20 cellular contexts compared by ENCODE assay signal in genomic region chr22:32583921-32584335, GRCh38.
DNase-seq lines count a peak whose midpoint lies in the region; ATAC-seq, FAIRE-seq and TF ChIP-seq lines count a peak whose summit lies in the region.
"Had no signal": no experiment of that assay in that cellular context is flagged by ENCODE, and none has a peak within 500 bp of the region (broad histone marks: within the 10 kb centered on the region; RNA-seq: fewer than 3 reads in every experiment).

No MANE protein-coding gene starts in this region.

- peak; percentile 58 for FAIRE-seq in bronchial epithelial cell (lab: Jason Lieb, UNC)
- FAIRE-seq: A204.1, GM12892 had no signal

- no peak for TF ChIP-seq POLR2A in right lobe of liver (IDR thresholded peaks at IDR 0.05)

- H2AK5ac ChIP-seq in trophoblast cell (ENCODE audit: low read length), result no peak overlapping the region

- H2AFZ ChIP-seq in trophoblast cell (ENCODE audit: insufficient read depth, low read length, poor library complexity), result no peak overlapping the region

- H3K36me3 ChIP-seq in bronchial epithelial cell (ENCODE audit: control insufficient read depth, insufficient read depth, low read length) (no peaks in the 10 kb centered on the region), right lobe of liver (no peaks in the 10 kb centered on the region), upper lobe of right lung (no peaks in the 10 kb centered on the region), trophoblast cell (ENCODE audit: control insufficient read depth in 1 of 2, insufficient read depth in 2 of 2, low read length in 2 of 2) (no peaks in the 10 kb centered on the region)
- H3K36me3 ChIP-seq: thoracic aorta had no signal

- no peak overlapping the region for H4K8ac ChIP-seq in trophoblast cell (ENCODE audit: low read depth, low read length)

- no peak overlapping the region for H3K4me3 ChIP-seq in bronchial epithelial cell (ENCODE audit: low read depth, low read length)
- no peak overlapping the region for H3K4me3 ChIP-seq in right lobe of liver
- no peak overlapping the region for H3K4me3 ChIP-seq in upper lobe of right lung
- no peak overlapping the region for H3K4me3 ChIP-seq in trophoblast cell (ENCODE audit: low read depth, low read length)
- H3K4me3 ChIP-seq: thoracic aorta had no signal

- no peak for DNase-seq in Right ventricle myocardium superior
- DNase-seq in left ventricle myocardium superior, result no peak
- DNase-seq in bronchial epithelial cell (ENCODE audit: low read depth), result no peak
- no peak for DNase-seq in right lobe of liver
- DNase-seq in upper lobe of right lung, result no peak
- no peak for DNase-seq in activated gamma-delta T cell (lab: John Stamatoyannopoulos, UW)
- no peak for DNase-seq in trophoblast cell
- DNase-seq: activated CD8-positive, alpha-beta memory T cell treated with anti-CD3 and anti-CD28 coated beads for 24 hours; amygdala; CD8-positive, alpha-beta memory T cell; dermis blood vessel endothelial cell; foreskin keratinocyte; GDM1; H7; mesendoderm; NCI-H1694 treated with DMSO at 0.1 percent for 48 hours had no signal

- no peak overlapping the region for H3K4ac ChIP-seq in trophoblast cell (ENCODE audit: low read depth, low read length)

- H3K79me2 ChIP-seq in trophoblast cell (ENCODE audit: control insufficient read depth, insufficient read depth, low read length, poor library complexity), result no peaks in the 10 kb centered on the region

- intact Hi-C loops in Right ventricle myocardium superior (cut with DNase I), result loop anchor here (5.0 kb wide), 1 partner anchor 33 kb away; no protein-coding TSS in a partner anchor
- intact Hi-C loops in left ventricle myocardium superior (cut with micrococcal nuclease), result no loop called here
- intact Hi-C loops in right lobe of liver (cut with DNase I), result no loop called here
- intact Hi-C loops in upper lobe of right lung (cut with DNase I), result no loop called here

- no peak overlapping the region for H3K14ac ChIP-seq in trophoblast cell (ENCODE audit: low read length)

- no peak overlapping the region for H4K12ac ChIP-seq in trophoblast cell (ENCODE audit: low read depth, low read length)

- no peak overlapping the region for H2BK5ac ChIP-seq in trophoblast cell (ENCODE audit: low read depth, low read length, poor library complexity)

- H3K27me3 ChIP-seq in bronchial epithelial cell (ENCODE audit: control insufficient read depth, insufficient read depth, low read length) (no peaks in the 10 kb centered on the region), right lobe of liver (no peaks in the 10 kb centered on the region), upper lobe of right lung (no peaks in the 10 kb centered on the region), trophoblast cell (ENCODE audit: insufficient read depth, low read length) (no peaks in the 10 kb centered on the region)
- H3K27me3 ChIP-seq: foreskin keratinocyte had no signal

- no peaks in the 10 kb centered on the region for H3K79me1 ChIP-seq in trophoblast cell (ENCODE audit: low read length)

- H3K9me3 ChIP-seq in right lobe of liver, result no peaks in the 10 kb centered on the region
- H3K9me3 ChIP-seq in upper lobe of right lung, result no peaks in the 10 kb centered on the region
- no peaks in the 10 kb centered on the region for H3K9me3 ChIP-seq in trophoblast cell (ENCODE audit: insufficient read depth, low read depth, low read length)
- H3K9me3 ChIP-seq: thoracic aorta had no signal

- H3K27ac ChIP-seq in right lobe of liver, result peak overlapping the region in 2 of 3 donors; percentile 49 to 78
- H3K27ac ChIP-seq in upper lobe of right lung, result peak overlapping the region; percentile 31
- no peak overlapping the region for H3K27ac ChIP-seq in trophoblast cell (ENCODE audit: low read depth, low read length)
- H3K27ac ChIP-seq: foreskin keratinocyte, thoracic aorta had no signal

- TF ChIP-seq CTCF in bronchial epithelial cell (IDR thresholded peaks at IDR 0.05; ENCODE audit: insufficient read depth, low read length, severe bottlenecking) (no peak), right lobe of liver (IDR thresholded peaks at IDR 0.05) (no peak), upper lobe of right lung (IDR thresholded peaks at IDR 0.05) (no peak)

- no peak overlapping the region for H3K4me2 ChIP-seq in trophoblast cell (ENCODE audit: low read length)

- no peak overlapping the region for H3K9ac ChIP-seq in trophoblast cell (ENCODE audit: low read length)

- 29% methylated on average over 5 of the region's 5 CpGs for WGBS in right lobe of liver (ENCODE audit: insufficient coverage, low coverage, low lambda C conversion rate, missing lambda C conversion rate)
- no CpG with 5 or more reads among the region's 5 CpGs for WGBS in trophoblast cell (ENCODE audit: extremely low coverage, insufficient coverage, insufficient read length)

- H3K18ac ChIP-seq in trophoblast cell (ENCODE audit: low read length), result no peak overlapping the region

- no peak overlapping the region for H4K91ac ChIP-seq in trophoblast cell (ENCODE audit: low read depth, low read length)

- peaks cover 0 to 45% (median 12%) of the 10 kb centered on the region in 4 donors for H3K4me1 ChIP-seq in right lobe of liver
- H3K4me1 ChIP-seq in upper lobe of right lung, result peaks cover 23% of the 10 kb centered on the region
- no peaks in the 10 kb centered on the region for H3K4me1 ChIP-seq in trophoblast cell (ENCODE audit: control insufficient read depth in 1 of 2, insufficient read depth in 2 of 2, low read length in 2 of 2)
- H3K4me1 ChIP-seq: foreskin keratinocyte had no signal

- H2BK120ac ChIP-seq in trophoblast cell (ENCODE audit: insufficient read depth, low read length, poor library complexity), result no peak overlapping the region

- no peak overlapping the region for H2BK12ac ChIP-seq in trophoblast cell (ENCODE audit: low read length)

- peak; percentile 9 for ATAC-seq in Right ventricle myocardium superior (ENCODE audit: poor library complexity)
- no peak for ATAC-seq in left ventricle myocardium superior
- ATAC-seq in right lobe of liver, result peak; percentile 9 to 68 (median 23)
- no peak for ATAC-seq in upper lobe of right lung
- ATAC-seq in GM18861 (IDR thresholded peaks at IDR 0.05; ENCODE audit: unreplicated experiment), result no peak

- no peak overlapping the region for H3K23ac ChIP-seq in trophoblast cell (ENCODE audit: low read length)

Comparison
In these comparisons a context has a peak if more than half of its experiments do, and no peak if none do; other contexts are left out.
1. ATAC-seq: peak in Right ventricle myocardium superior (single experiment) and right lobe of liver (4 of 4); none in left ventricle myocardium superior (single experiment), upper lobe of right lung (single experiment) and GM18861 (single experiment).